ENCODE assay signal across 11 cellular contexts in the genomic region with DNA sequence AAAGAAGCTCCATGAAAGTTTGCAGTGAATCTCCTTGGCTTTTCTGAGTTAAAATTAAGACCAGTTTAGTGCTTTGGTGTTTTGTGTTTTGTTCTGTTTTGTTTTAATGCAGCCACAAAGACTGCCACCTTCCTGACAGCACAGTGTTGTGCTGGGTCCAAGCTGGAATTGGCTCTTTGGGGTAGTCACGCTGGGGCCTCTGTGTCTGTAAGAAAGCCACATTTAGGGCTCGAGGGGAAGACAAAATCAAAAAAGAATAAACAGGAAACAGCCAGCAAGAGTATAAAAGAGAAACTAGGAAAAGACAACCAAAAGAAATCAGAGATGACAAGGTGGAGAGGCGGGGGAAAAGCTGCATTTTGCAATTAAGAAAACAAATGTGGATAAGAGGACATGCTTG.
DNase-seq lines count a peak whose midpoint lies in the region; ATAC-seq, FAIRE-seq and TF ChIP-seq lines count a peak whose summit lies in the region.
"Had no signal": no experiment of that assay in that cellular context is flagged by ENCODE, and none has a peak within 500 bp of the region (broad histone marks: within the 10 kb centered on the region; RNA-seq: fewer than 3 reads in every experiment).

No MANE protein-coding gene starts in this region.

- H3K4me2 ChIP-seq in astrocyte (ENCODE audit: low read length): no peak overlapping the region

- H3K27me3 Mint-ChIP-seq in activated T-cell treated with anti-CD3 and anti-CD28 coated beads, Interleukin-2, amount 50 U/mL, for 72 hours (ENCODE audit: low read depth): no peaks in the 10 kb centered on the region
- no peaks in the 10 kb centered on the region for H3K27me3 Mint-ChIP-seq in astrocyte (ENCODE audit: low read depth, unreplicated experiment)
- no peaks in the 10 kb centered on the region for H3K27me3 Mint-ChIP-seq in memory B cell

- no peaks in the 10 kb centered on the region for H3K9me3 Mint-ChIP-seq in activated T-cell treated with anti-CD3 and anti-CD28 coated beads, Interleukin-2, amount 50 U/mL, for 72 hours
- H3K9me3 Mint-ChIP-seq in astrocyte (ENCODE audit: unreplicated experiment): no peaks in the 10 kb centered on the region
- no peaks in the 10 kb centered on the region for H3K9me3 Mint-ChIP-seq in memory B cell

- 51 to 53% methylated on average over 3 of the region's 3 CpGs for WGBS in testis, 2 donors

- H3K27ac ChIP-seq in astrocyte (ENCODE audit: low read depth, low read length) (no peak overlapping the region), testis (peak overlapping the region in 1 of 2 donors; percentile 39)

- no peaks in the 10 kb centered on the region for H3K79me2 ChIP-seq in astrocyte (ENCODE audit: insufficient read depth, low read length)

- H3K4me1 ChIP-seq in astrocyte (ENCODE audit: insufficient read depth, low read length) (peaks cover 11% of the 10 kb centered on the region), testis (peaks cover 32% of the 10 kb centered on the region)

- TF ChIP-seq POLR2A in testis (IDR thresholded peaks at IDR 0.05) (no peak), erythroblast (IDR thresholded peaks at IDR 0.05; ENCODE audit: low read length) (no peak)

- H3K4me3 Mint-ChIP-seq in activated T-cell treated with anti-CD3 and anti-CD28 coated beads, Interleukin-2, amount 50 U/mL, for 72 hours: peak overlapping the region in 1 of 2 donors; percentile 17
- H3K4me3 Mint-ChIP-seq in astrocyte (ENCODE audit: unreplicated experiment) (no peak overlapping the region), memory B cell (no peak overlapping the region)

- H3K27me3 ChIP-seq in astrocyte (ENCODE audit: insufficient read depth, low read length): no peaks in the 10 kb centered on the region
- H3K27me3 ChIP-seq in testis: no peaks in the 10 kb centered on the region

- H3K9ac ChIP-seq in astrocyte (ENCODE audit: low read length): no peak overlapping the region

- H4K20me1 ChIP-seq in astrocyte (ENCODE audit: insufficient read depth, low read length): no peaks in the 10 kb centered on the region

- ATAC-seq in activated T-cell treated with anti-CD3 and anti-CD28 coated beads, Interleukin-2, amount 50 U/mL, for 72 hours (replicated peaks in 1 of 2): no peak
- ATAC-seq in memory B cell (ENCODE audit: low read depth) (no peak), HG02798 (IDR thresholded peaks at IDR 0.05; ENCODE audit: poor library complexity, unreplicated experiment) (no peak)

- FAIRE-seq in astrocyte (lab: Jason Lieb, UNC): no peak
- FAIRE-seq: G401.6 had no signal

- H3K4me3 ChIP-seq in astrocyte (ENCODE audit: insufficient read depth, low read depth, low read length) (no peak overlapping the region), testis (no peak overlapping the region)

- peak overlapping the region; percentile 9 for H3K27ac Mint-ChIP-seq in activated T-cell treated with anti-CD3 and anti-CD28 coated beads, Interleukin-2, amount 50 U/mL, for 72 hours
- no peak overlapping the region for H3K27ac Mint-ChIP-seq in astrocyte (ENCODE audit: unreplicated experiment)
- peak overlapping the region; percentile 51 for H3K27ac Mint-ChIP-seq in memory B cell

- H2AFZ ChIP-seq in astrocyte (ENCODE audit: low read depth, low read length): peak overlapping the region; percentile 37

- TF ChIP-seq CTCF in astrocyte (IDR thresholded peaks at IDR 0.05; ENCODE audit: insufficient read depth, low read depth, low read length) (no peak), testis (IDR thresholded peaks at IDR 0.05) (no peak)

- peaks cover 3 to 18% of the 10 kb centered on the region in 2 donors for H3K36me3 Mint-ChIP-seq in activated T-cell treated with anti-CD3 and anti-CD28 coated beads, Interleukin-2, amount 50 U/mL, for 72 hours (ENCODE audit: insufficient read depth in 2 of 2)
- H3K36me3 Mint-ChIP-seq in astrocyte (ENCODE audit: low read depth, unreplicated experiment): no peaks in the 10 kb centered on the region
- H3K36me3 Mint-ChIP-seq in memory B cell: peaks cover 34% of the 10 kb centered on the region

- H3K4me1 Mint-ChIP-seq in activated T-cell treated with anti-CD3 and anti-CD28 coated beads, Interleukin-2, amount 50 U/mL, for 72 hours (ENCODE audit: low read depth): peaks cover 41% of the 10 kb centered on the region
- H3K4me1 Mint-ChIP-seq in astrocyte (ENCODE audit: low read depth, unreplicated experiment): peaks cover 16% of the 10 kb centered on the region
- peaks cover 15% of the 10 kb centered on the region for H3K4me1 Mint-ChIP-seq in memory B cell

- no peak for DNase-seq in activated T-cell treated with anti-CD3 and anti-CD28 coated beads, Interleukin-2, amount 50 U/mL, for 72 hours
- DNase-seq in activated T-cell treated with anti-CD3 and anti-CD28 coated beads for 4 hours (no peak), astrocyte (ENCODE audit: low read depth) (no peak), memory B cell (ENCODE audit: low spot score in 2 of 2) (no peak), testis (peak; percentile 28), LoVo (ENCODE audit: low spot score) (no peak), erythroblast (lab: John Stamatoyannopoulos, UW) (no peak)
- DNase-seq: MM.1S; stimulated activated CD4-positive, alpha-beta T cell treated with anti-CD3 and anti-CD28 coated beads, Interleukin-2, amount 100 ng/mL, for 24 hours had no signal

- intact Hi-C loops in testis (cut with DNase I; ENCODE audit: low total_unique reads): no loop called here

- H3K9me3 ChIP-seq in astrocyte (ENCODE audit: insufficient read depth, low read depth, low read length) (no peaks in the 10 kb centered on the region), testis (no peaks in the 10 kb centered on the region)

- H3K36me3 ChIP-seq in astrocyte (ENCODE audit: insufficient read depth, low read length) (no peaks in the 10 kb centered on the region), testis (ENCODE audit: low read depth, missing control alignments) (no peaks in the 10 kb centered on the region)
